ENCODE assay signal across 16 cellular contexts in the genomic region with DNA sequence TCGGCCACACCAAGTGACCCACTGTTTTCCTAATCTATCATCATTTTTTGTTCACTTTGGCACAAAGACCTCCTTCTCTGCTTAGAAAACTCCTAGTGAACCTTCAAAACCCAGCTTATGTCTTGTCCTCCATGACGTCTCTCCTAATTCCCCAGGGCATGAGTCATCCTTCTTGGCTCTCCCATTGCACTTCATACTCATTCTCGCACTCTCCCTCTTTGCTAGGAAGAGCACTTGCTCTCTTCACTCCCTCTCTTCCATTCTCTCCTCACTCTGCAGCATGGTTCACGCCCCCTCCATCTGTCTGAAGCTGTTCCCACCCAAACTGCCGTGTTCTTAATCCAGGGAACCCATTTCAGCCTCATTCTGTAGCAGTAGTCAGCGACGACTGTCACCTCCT.
DNase-seq lines count a peak whose midpoint lies in the region; ATAC-seq and TF ChIP-seq lines count a peak whose summit lies in the region.
"Had no signal": no experiment of that assay in that cellular context is flagged by ENCODE, and none has a peak within 500 bp of the region (broad histone marks: within the 10 kb centered on the region; RNA-seq: fewer than 3 reads in every experiment).

No MANE protein-coding gene starts in this region.

- H3K4me3 ChIP-seq in brain microvascular endothelial cell (ENCODE audit: low read depth, low read length), result no peak overlapping the region
- no peak overlapping the region for H3K4me3 ChIP-seq in hepatocyte

- H3K27me3 ChIP-seq in brain microvascular endothelial cell (replicated peaks) (no peaks in the 10 kb centered on the region), hepatocyte (no peaks in the 10 kb centered on the region)

- no peaks in the 10 kb centered on the region for H3K4me1 ChIP-seq in hepatocyte (ENCODE audit: insufficient read depth)

- DNase-seq in COLO829 (ENCODE audit: low spot score) (peak; percentile 81), LHCN-M2 (ENCODE audit: low read depth) (peak; percentile 2), brain microvascular endothelial cell (peak; percentile 4), hepatocyte (ENCODE audit: low spot score) (peak; percentile 18), NCI-H1092 (lab: John Stamatoyannopoulos, UW) (no peak)
- DNase-seq: ACHN; CD4-positive, alpha-beta T cell; IMR-90; NCI-H1092 treated with DMSO at 0.1 percent for 48 hours; NCI-H1694 treated with DMSO at 0.1 percent for 48 hours; NCI-H446 treated with DMSO at 0.1 percent for 48 hours; NCI-H82; Right ventricle myocardium superior had no signal

- H4K20me1 ChIP-seq in hepatocyte (ENCODE audit: insufficient read depth, poor library complexity, severe bottlenecking), result no peaks in the 10 kb centered on the region

- no peak overlapping the region for H3K4me2 ChIP-seq in hepatocyte

- no peak overlapping the region for H3K27ac ChIP-seq in brain microvascular endothelial cell
- no peak overlapping the region for H3K27ac ChIP-seq in hepatocyte

- H2AFZ ChIP-seq in hepatocyte, result no peak overlapping the region

- WGBS in hepatocyte (ENCODE audit: low lambda C conversion rate, missing lambda C conversion rate), result 89% methylated on average over 7 of the region's 7 CpGs

- no peaks in the 10 kb centered on the region for H3K9me2 ChIP-seq in hepatocyte (replicated peaks; ENCODE audit: insufficient read depth)

- no peaks in the 10 kb centered on the region for H3K36me3 ChIP-seq in brain microvascular endothelial cell (replicated peaks)
- no peaks in the 10 kb centered on the region for H3K36me3 ChIP-seq in hepatocyte (replicated peaks; ENCODE audit: insufficient read depth, low read depth)

- ATAC-seq in HG03442 (IDR thresholded peaks at IDR 0.05; ENCODE audit: unreplicated experiment) (no peak), GM18861 (IDR thresholded peaks at IDR 0.05; ENCODE audit: unreplicated experiment) (no peak)
- ATAC-seq: Panc1 had no signal

- in situ Hi-C loops in brain microvascular endothelial cell (cut with HindIII; ENCODE audit: low pct_ligation_motif_present, low sequenced_read_pairs), result no loop called here

- no peaks in the 10 kb centered on the region for H3K79me2 ChIP-seq in hepatocyte

- TF ChIP-seq CTCF in brain microvascular endothelial cell (IDR thresholded peaks at IDR 0.05; ENCODE audit: low read depth, low read length, missing control alignments), result no peak
- no peak for TF ChIP-seq CTCF in hepatocyte (IDR thresholded peaks at IDR 0.05; ENCODE audit: poor library complexity)

- no peaks in the 10 kb centered on the region for H3K9me3 ChIP-seq in hepatocyte (ENCODE audit: low read depth)
